Comparison of ENCODE assay signal across 1 cellular context in the genomic region with DNA sequence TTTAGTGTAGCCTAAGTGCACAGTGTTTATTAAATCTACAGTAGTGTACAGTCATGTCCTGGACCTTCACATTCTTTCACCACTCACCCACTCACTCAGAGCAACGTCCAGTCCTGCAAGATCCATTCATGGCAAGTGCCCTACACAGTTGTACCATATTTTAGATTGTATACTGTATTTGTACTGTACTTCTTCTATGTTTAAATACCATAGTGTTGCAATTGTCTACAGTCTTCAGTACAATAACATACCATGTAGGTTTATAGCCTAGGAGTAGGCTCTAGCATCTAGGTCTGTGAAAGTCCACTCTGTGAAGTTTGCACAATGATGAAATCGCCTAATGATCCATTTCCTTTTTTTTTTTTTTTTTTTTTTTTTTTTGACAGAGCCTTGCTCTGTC.
TF ChIP-seq lines count a peak whose summit lies in the region.

No MANE protein-coding gene starts in this region.

TF ChIP-seq in IMR-90, 13 proteins besides CTCF, POLR2A, EP300 and RAD21 (continued from another document):
- TF ChIP-seq NFE2L2 (IDR thresholded peaks at IDR 0.05; ENCODE audit: low read depth, low read length) (no peak), RCOR1 (IDR thresholded peaks at IDR 0.05; ENCODE audit: insufficient replicate concordance, low read length) (no peak), MAZ (IDR thresholded peaks at IDR 0.05; ENCODE audit: borderline replicate concordance, low read depth, low read length) (no peak), BHLHE40 (IDR thresholded peaks at IDR 0.05; ENCODE audit: low read depth, low read length) (no peak), CHD1 (IDR thresholded peaks at IDR 0.05; ENCODE audit: low read depth, low read length) (no peak), MXI1 (IDR thresholded peaks at IDR 0.05; ENCODE audit: borderline replicate concordance, low read depth, low read length) (no peak)
- TF ChIP-seq, protein P1, sequence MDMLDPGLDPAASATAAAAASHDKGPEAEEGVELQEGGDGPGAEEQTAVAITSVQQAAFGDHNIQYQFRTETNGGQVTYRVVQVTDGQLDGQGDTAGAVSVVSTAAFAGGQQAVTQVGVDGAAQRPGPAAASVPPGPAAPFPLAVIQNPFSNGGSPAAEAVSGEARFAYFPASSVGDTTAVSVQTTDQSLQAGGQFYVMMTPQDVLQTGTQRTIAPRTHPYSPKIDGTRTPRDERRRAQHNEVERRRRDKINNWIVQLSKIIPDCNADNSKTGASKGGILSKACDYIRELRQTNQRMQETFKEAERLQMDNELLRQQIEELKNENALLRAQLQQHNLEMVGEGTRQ (IDR thresholded peaks at IDR 0.05; ENCODE audit: low read depth, low read length) = no peak
TF ChIP-seq in IMR-90: peak in this region for 2.
